Comparison of ENCODE assay signal across 1 cellular context in the genomic region with DNA sequence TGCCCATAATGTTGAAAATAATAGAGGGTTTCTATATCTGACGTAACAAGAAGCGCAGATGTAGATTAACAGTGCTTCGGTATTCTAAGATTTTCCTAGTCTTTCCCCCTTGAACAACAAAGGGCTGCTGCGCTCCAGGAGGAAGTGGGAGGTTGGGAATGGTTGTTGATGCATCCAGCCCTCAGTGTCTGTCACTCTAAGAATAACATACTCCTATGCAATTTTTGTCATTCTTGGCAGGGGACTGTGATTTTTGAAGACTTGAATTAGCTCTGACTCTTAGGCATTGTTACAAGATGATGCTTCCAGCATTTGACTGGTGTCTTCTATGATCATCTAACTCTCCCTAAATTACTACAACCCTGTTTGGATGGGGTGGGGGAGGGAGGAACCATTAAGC.
TF ChIP-seq lines count a peak whose summit lies in the region.

No MANE protein-coding gene starts in this region.

TF ChIP-seq in HepG2, 621 proteins besides CTCF, POLR2A, EP300 and RAD21 (continued from another document):
- TF ChIP-seq, protein P1, sequence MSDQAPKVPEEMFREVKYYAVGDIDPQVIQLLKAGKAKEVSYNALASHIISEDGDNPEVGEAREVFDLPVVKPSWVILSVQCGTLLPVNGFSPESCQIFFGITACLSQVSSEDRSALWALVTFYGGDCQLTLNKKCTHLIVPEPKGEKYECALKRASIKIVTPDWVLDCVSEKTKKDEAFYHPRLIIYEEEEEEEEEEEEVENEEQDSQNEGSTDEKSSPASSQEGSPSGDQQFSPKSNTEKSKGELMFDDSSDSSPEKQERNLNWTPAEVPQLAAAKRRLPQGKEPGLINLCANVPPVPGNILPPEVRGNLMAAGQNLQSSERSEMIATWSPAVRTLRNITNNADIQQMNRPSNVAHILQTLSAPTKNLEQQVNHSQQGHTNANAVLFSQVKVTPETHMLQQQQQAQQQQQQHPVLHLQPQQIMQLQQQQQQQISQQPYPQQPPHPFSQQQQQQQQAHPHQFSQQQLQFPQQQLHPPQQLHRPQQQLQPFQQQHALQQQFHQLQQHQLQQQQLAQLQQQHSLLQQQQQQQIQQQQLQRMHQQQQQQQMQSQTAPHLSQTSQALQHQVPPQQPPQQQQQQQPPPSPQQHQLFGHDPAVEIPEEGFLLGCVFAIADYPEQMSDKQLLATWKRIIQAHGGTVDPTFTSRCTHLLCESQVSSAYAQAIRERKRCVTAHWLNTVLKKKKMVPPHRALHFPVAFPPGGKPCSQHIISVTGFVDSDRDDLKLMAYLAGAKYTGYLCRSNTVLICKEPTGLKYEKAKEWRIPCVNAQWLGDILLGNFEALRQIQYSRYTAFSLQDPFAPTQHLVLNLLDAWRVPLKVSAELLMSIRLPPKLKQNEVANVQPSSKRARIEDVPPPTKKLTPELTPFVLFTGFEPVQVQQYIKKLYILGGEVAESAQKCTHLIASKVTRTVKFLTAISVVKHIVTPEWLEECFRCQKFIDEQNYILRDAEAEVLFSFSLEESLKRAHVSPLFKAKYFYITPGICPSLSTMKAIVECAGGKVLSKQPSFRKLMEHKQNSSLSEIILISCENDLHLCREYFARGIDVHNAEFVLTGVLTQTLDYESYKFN (CRISPR knock-in tag; conservative IDR thresholded peaks at IDR 0.05): no peak
- TF ChIP-seq, protein P2, sequence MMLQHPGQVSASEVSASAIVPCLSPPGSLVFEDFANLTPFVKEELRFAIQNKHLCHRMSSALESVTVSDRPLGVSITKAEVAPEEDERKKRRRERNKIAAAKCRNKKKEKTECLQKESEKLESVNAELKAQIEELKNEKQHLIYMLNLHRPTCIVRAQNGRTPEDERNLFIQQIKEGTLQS (CRISPR knock-in tag; IDR thresholded peaks at IDR 0.05): no peak
- TF ChIP-seq NFRKB (IDR thresholded peaks at IDR 0.05) (no peak), EHMT2 (IDR thresholded peaks at IDR 0.05; ENCODE audit: borderline replicate concordance, low read depth, low read length) (no peak), PRPF4 (IDR thresholded peaks at IDR 0.05; ENCODE audit: low read depth, low read length, poor library complexity, severe bottlenecking) (no peak)
TF ChIP-seq in HepG2: peak in this region for 0.
